ENCODE assay signal across 8 cellular contexts in the genomic region with DNA sequence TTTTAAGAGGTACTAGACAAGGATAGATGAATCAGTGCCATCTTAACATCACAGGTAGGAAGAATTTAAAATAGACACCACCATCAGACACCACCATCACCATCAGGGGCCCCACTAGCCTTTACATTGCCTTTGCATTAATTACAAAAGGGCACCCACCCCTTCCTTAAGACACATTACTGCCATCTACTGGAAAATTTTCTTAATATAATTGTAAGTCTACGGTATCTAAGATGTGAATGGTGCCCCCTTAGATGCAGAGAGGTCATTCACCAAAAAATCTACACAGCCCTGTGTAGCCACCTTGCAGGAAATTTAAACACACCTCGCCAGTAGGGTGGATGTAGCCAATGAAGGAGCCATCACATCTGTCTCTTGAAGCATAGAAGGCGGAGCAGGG.
DNase-seq lines count a peak whose midpoint lies in the region; ATAC-seq and TF ChIP-seq lines count a peak whose summit lies in the region.

No MANE protein-coding gene starts in this region.

- H2BK120ac ChIP-seq in neuronal stem cell (ENCODE audit: low read depth, low read length): no peak overlapping the region

- H2AFZ ChIP-seq in smooth muscle cell (ENCODE audit: low read depth) (no peak overlapping the region), neuronal stem cell (ENCODE audit: low read length) (no peak overlapping the region)

- DNase-seq in activated T-cell treated with anti-CD3 and anti-CD28 coated beads, Interleukin-2, amount 50 U/mL, for 48 hours: peak; percentile 17 to 19
- DNase-seq in activated T-cell treated with anti-CD3 and anti-CD28 coated beads, Interleukin-2, amount 50 U/mL, for 24 hours: no peak
- DNase-seq in LHCN-M2 (ENCODE audit: low read depth) (peak; percentile 13), astrocyte of the cerebellum (ENCODE audit: low read depth) (no peak), smooth muscle cell (lab: John Stamatoyannopoulos, UW; ENCODE audit: unreplicated experiment) (no peak), neuronal stem cell (ENCODE audit: low spot score) (no peak), glutamatergic neuron (no peak)

- H4K20me1 ChIP-seq in smooth muscle cell (ENCODE audit: low read depth): no peaks in the 10 kb centered on the region

- H4K8ac ChIP-seq in neuronal stem cell (ENCODE audit: low read depth, low read length): no peak overlapping the region

- in situ Hi-C loops in astrocyte of the cerebellum (cut with HindIII; ENCODE audit: low sequenced_read_pairs): no loop called here

- no peak overlapping the region for H3K27ac ChIP-seq in smooth muscle cell (ENCODE audit: low read depth)
- no peak overlapping the region for H3K27ac ChIP-seq in neuronal stem cell (replicated peaks; ENCODE audit: low read length)

- peaks cover 2% of the 10 kb centered on the region for H3K4me1 Mint-ChIP-seq in activated T-cell treated with anti-CD3 and anti-CD28 coated beads, Interleukin-2, amount 50 U/mL, for 24 hours (ENCODE audit: low read depth)
- peaks cover 6% of the 10 kb centered on the region for H3K4me1 Mint-ChIP-seq in glutamatergic neuron (ENCODE audit: low read depth, unreplicated experiment)

- H3K4me3 ChIP-seq in astrocyte of the cerebellum (ENCODE audit: low read depth, low read length) (no peak overlapping the region), smooth muscle cell (no peak overlapping the region), neuronal stem cell (ENCODE audit: low read length in 2 of 2) (no peak overlapping the region)

- peak; percentile 2 for TF ChIP-seq CTCF in astrocyte of the cerebellum (IDR thresholded peaks at IDR 0.05; ENCODE audit: low read depth, low read length, missing control alignments)
- TF ChIP-seq CTCF in smooth muscle cell (IDR thresholded peaks at IDR 0.05; ENCODE audit: borderline replicate concordance, insufficient read depth, poor library complexity, severe bottlenecking): peak; percentile 9
- no peak for TF ChIP-seq CTCF in glutamatergic neuron (IDR thresholded peaks at IDR 0.05; ENCODE audit: partially characterized antibody, unreplicated experiment)

- H3K14ac ChIP-seq in neuronal stem cell (ENCODE audit: low read length): no peak overlapping the region

- no peaks in the 10 kb centered on the region for H3K36me3 Mint-ChIP-seq in activated T-cell treated with anti-CD3 and anti-CD28 coated beads, Interleukin-2, amount 50 U/mL, for 24 hours (ENCODE audit: low read depth)
- no peaks in the 10 kb centered on the region for H3K36me3 Mint-ChIP-seq in glutamatergic neuron (ENCODE audit: unreplicated experiment)

- H3K27me3 Mint-ChIP-seq in activated T-cell treated with anti-CD3 and anti-CD28 coated beads, Interleukin-2, amount 50 U/mL, for 24 hours: peaks cover 14% of the 10 kb centered on the region
- peaks cover 1% of the 10 kb centered on the region for H3K27me3 Mint-ChIP-seq in glutamatergic neuron (ENCODE audit: unreplicated experiment)

- ATAC-seq in activated CD4-positive, CD25-positive, alpha-beta regulatory T cell treated with anti-CD3 and anti-CD28 coated beads, Interleukin-2, amount 50 U/mL, for 24 hours: no peak

- H3K27ac Mint-ChIP-seq in activated T-cell treated with anti-CD3 and anti-CD28 coated beads, Interleukin-2, amount 50 U/mL, for 24 hours: no peak overlapping the region
- H3K27ac Mint-ChIP-seq in glutamatergic neuron (ENCODE audit: unreplicated experiment): no peak overlapping the region

- H3K9me3 Mint-ChIP-seq in activated T-cell treated with anti-CD3 and anti-CD28 coated beads, Interleukin-2, amount 50 U/mL, for 24 hours: no peaks in the 10 kb centered on the region
- no peaks in the 10 kb centered on the region for H3K9me3 Mint-ChIP-seq in glutamatergic neuron (ENCODE audit: unreplicated experiment)

- H3K9me3 ChIP-seq in smooth muscle cell (replicated peaks; ENCODE audit: low read depth) (no peaks in the 10 kb centered on the region), neuronal stem cell (replicated peaks in 1 of 2; ENCODE audit: control insufficient read depth in 2 of 2, insufficient read depth in 1 of 2, low read depth in 1 of 2, low read length in 2 of 2) (no peaks in the 10 kb centered on the region)

- no peak overlapping the region for H4K91ac ChIP-seq in neuronal stem cell (ENCODE audit: low read depth, low read length, poor library complexity)

- H2BK5ac ChIP-seq in neuronal stem cell (ENCODE audit: low read length): no peak overlapping the region

- WGBS in smooth muscle cell (ENCODE audit: low lambda C conversion rate): 74% methylated on average over 3 of the region's 3 CpGs
- no CpG with 5 or more reads among the region's 3 CpGs for WGBS in neuronal stem cell (ENCODE audit: extremely low coverage in 2 of 2, insufficient read length in 2 of 2, insufficient replicate concordance in 1 of 2), 2 donors

- no peak overlapping the region for H3K4ac ChIP-seq in neuronal stem cell (ENCODE audit: low read length)

- H3K4me1 ChIP-seq in smooth muscle cell (ENCODE audit: low read depth) (no peaks in the 10 kb centered on the region), neuronal stem cell (ENCODE audit: control insufficient read depth in 2 of 2, insufficient read depth in 1 of 2, low read depth in 1 of 2, low read length in 2 of 2) (no peaks in the 10 kb centered on the region)

- no peak overlapping the region for H2AK5ac ChIP-seq in neuronal stem cell (ENCODE audit: low read depth, low read length)

- H3K36me3 ChIP-seq in smooth muscle cell (ENCODE audit: low read depth) (no peaks in the 10 kb centered on the region), neuronal stem cell (replicated peaks in 1 of 2; ENCODE audit: control insufficient read depth in 2 of 2, insufficient read depth in 2 of 2, low read length in 2 of 2) (no peaks in the 10 kb centered on the region)

- no peak overlapping the region for H3K18ac ChIP-seq in neuronal stem cell (ENCODE audit: low read length)

- H3K27me3 ChIP-seq in smooth muscle cell (ENCODE audit: low read depth): no peaks in the 10 kb centered on the region
- no peaks in the 10 kb centered on the region for H3K27me3 ChIP-seq in neuronal stem cell (ENCODE audit: control insufficient read depth in 3 of 3, insufficient read depth in 3 of 3, low read depth in 1 of 3, low read length in 3 of 3)

- H2BK15ac ChIP-seq in neuronal stem cell (ENCODE audit: low read length): no peak overlapping the region

- no peak overlapping the region for H3K4me2 ChIP-seq in smooth muscle cell
- H3K4me2 ChIP-seq in neuronal stem cell (ENCODE audit: insufficient read depth, low read length, poor library complexity, severe bottlenecking): no peak overlapping the region

- no peak overlapping the region for H3K23ac ChIP-seq in neuronal stem cell (ENCODE audit: low read depth, low read length, poor library complexity)

- no peaks in the 10 kb centered on the region for H3K79me2 ChIP-seq in smooth muscle cell (ENCODE audit: low read depth)

- no peak overlapping the region for H3K4me3 Mint-ChIP-seq in activated T-cell treated with anti-CD3 and anti-CD28 coated beads, Interleukin-2, amount 50 U/mL, for 24 hours
- no peak overlapping the region for H3K4me3 Mint-ChIP-seq in glutamatergic neuron (ENCODE audit: unreplicated experiment)

- H3F3A ChIP-seq in smooth muscle cell (ENCODE audit: low read depth): no peaks in the 10 kb centered on the region

- H3K79me1 ChIP-seq in neuronal stem cell (ENCODE audit: low read depth, low read length): no peaks in the 10 kb centered on the region

- no peak overlapping the region for H2BK12ac ChIP-seq in neuronal stem cell (ENCODE audit: low read length)

- H3K9ac ChIP-seq in smooth muscle cell (ENCODE audit: low read depth) (no peak overlapping the region), neuronal stem cell (ENCODE audit: low read depth, low read length, poor library complexity) (no peak overlapping the region)

Comparison
In these comparisons a context has a peak if more than half of its experiments do, and no peak if none do; other contexts are left out.
1. DNase-seq: peak in activated T-cell treated with anti-CD3 and anti-CD28 coated beads, Interleukin-2, amount 50 U/mL, for 48 hours (2 of 2) and LHCN-M2 (single experiment); none in activated T-cell treated with anti-CD3 and anti-CD28 coated beads, Interleukin-2, amount 50 U/mL, for 24 hours (single experiment), astrocyte of the cerebellum (single experiment), smooth muscle cell (single experiment), neuronal stem cell (single experiment) and glutamatergic neuron (single experiment).